In genomic region chr11:110251837-110252236, GRCh38 we compare ENCODE assay signal across 10 cellular contexts. TPM values are rescaled to one million over a fixed set of nuclear protein-coding genes. Genes with fewer than 3 reads are reported as not detected.
DNase-seq lines count a peak whose midpoint lies in the region; ATAC-seq lines count a peak whose summit lies in the region.
"Had no signal": no experiment of that assay in that cellular context is flagged by ENCODE, and none has a peak within 500 bp of the region (broad histone marks: within the 10 kb centered on the region; RNA-seq: fewer than 3 reads in every experiment).

No MANE protein-coding gene starts in this region.

- peaks cover 4% of the 10 kb centered on the region for H3K4me1 Mint-ChIP-seq in activated naive CD8-positive, alpha-beta T cell treated with anti-CD3 and anti-CD28 coated beads for 36 hours
- H3K4me1 Mint-ChIP-seq: GM23338 had no signal

- H3K4me3 Mint-ChIP-seq in activated naive CD8-positive, alpha-beta T cell treated with anti-CD3 and anti-CD28 coated beads for 36 hours: no peak overlapping the region
- H3K4me3 Mint-ChIP-seq: GM23338 had no signal

- DNase-seq in ELR (ENCODE audit: low read depth): peak; percentile 69
- peak; percentile 53 for DNase-seq in NCI-H2081 treated with DMSO at 0.1 percent for 48 hours (lab: John Stamatoyannopoulos, UW)
- DNase-seq in dedifferentiated amniotic fluid mesenchymal stem cell (ENCODE audit: extremely low spot score): peak; percentile 36
- DNase-seq in non-pigmented ciliary epithelial cell (ENCODE audit: low read depth): peak; percentile 35
- no peak for DNase-seq in Kasumi-1 (lab: John Stamatoyannopoulos, UW)
- DNase-seq in hepatic stellate cell (ENCODE audit: low spot score): no peak
- no peak for DNase-seq in activated naive CD8-positive, alpha-beta T cell treated with anti-CD3 and anti-CD28 coated beads for 36 hours

- H3K9me3 Mint-ChIP-seq in activated naive CD8-positive, alpha-beta T cell treated with anti-CD3 and anti-CD28 coated beads for 36 hours: no peaks in the 10 kb centered on the region
- H3K9me3 Mint-ChIP-seq: activated naive CD4-positive, alpha-beta T cell treated with anti-CD3 and anti-CD28 coated beads, Interleukin-2, amount 50 U/mL, for 72 hours; GM23338 had no signal

- H3K27ac Mint-ChIP-seq in activated naive CD8-positive, alpha-beta T cell treated with anti-CD3 and anti-CD28 coated beads for 36 hours: no peak overlapping the region
- H3K27ac Mint-ChIP-seq: GM23338 had no signal

- ATAC-seq in GM18867 (IDR thresholded peaks at IDR 0.05; ENCODE audit: unreplicated experiment): no peak
- ATAC-seq: GM23338 had no signal

- no peaks in the 10 kb centered on the region for H3K27me3 Mint-ChIP-seq in activated naive CD8-positive, alpha-beta T cell treated with anti-CD3 and anti-CD28 coated beads for 36 hours

- H3K36me3 Mint-ChIP-seq in activated naive CD8-positive, alpha-beta T cell treated with anti-CD3 and anti-CD28 coated beads for 36 hours: peaks cover 19% of the 10 kb centered on the region

RNA-seq across cellular contexts. Expression of gene RDX, which starts 44.6 kb away (rescaled TPM):
- 10 to 100 TPM; 33.7 to 35.6 TPM for total RNA-seq in activated naive CD8-positive, alpha-beta T cell treated with anti-CD3 and anti-CD28 coated beads for 36 hours

Comparison
In these comparisons a context has a peak if more than half of its experiments do, and no peak if none do; other contexts are left out.
1. DNase-seq: peak in ELR (single experiment), NCI-H2081 treated with DMSO at 0.1 percent for 48 hours (single experiment), dedifferentiated amniotic fluid mesenchymal stem cell (single experiment) and non-pigmented ciliary epithelial cell (single experiment); none in Kasumi-1 (0 of 2), hepatic stellate cell (single experiment) and activated naive CD8-positive, alpha-beta T cell treated with anti-CD3 and anti-CD28 coated beads for 36 hours (single experiment).